ENCODE assay signal across 11 cellular contexts in the genomic region with DNA sequence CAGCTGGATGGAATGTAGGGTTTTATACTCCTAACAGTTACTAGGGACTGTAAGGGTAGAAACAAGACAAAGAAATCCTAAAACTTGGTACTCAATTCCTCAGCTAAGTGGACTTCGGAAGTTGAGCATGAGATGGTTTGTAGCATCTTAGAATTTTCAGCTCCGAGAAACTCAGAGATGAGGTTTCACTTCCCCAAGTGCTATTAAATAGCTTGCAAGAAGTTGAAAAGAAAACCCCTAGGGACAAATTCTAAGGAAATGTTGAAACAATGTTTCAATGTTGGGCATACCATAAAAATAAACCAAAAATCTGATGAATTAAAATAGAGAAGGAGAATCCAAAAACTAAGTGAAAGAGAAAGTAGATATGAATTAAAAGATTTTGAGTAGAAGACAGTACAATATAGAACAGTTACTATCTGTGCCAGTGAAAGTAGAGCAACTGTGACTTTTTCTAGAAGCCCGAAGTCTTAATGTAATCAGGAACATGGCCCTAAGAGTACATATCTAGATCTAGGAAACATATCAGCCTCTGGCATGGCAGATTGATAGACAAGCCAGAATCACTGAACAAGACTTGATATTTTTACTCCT.
DNase-seq lines count a peak whose midpoint lies in the region; ATAC-seq and TF ChIP-seq lines count a peak whose summit lies in the region.
"Had no signal": no experiment of that assay in that cellular context is flagged by ENCODE, and none has a peak within 500 bp of the region (broad histone marks: within the 10 kb centered on the region; RNA-seq: fewer than 3 reads in every experiment).

No MANE protein-coding gene starts in this region.

- peaks cover 0 to 3% (median 0%) of the 10 kb centered on the region in 9 donors for H3K4me1 ChIP-seq in heart right ventricle
- H3K4me1 ChIP-seq: esophagus muscularis mucosa had no signal

- no peak overlapping the region for H3K27ac ChIP-seq in heart right ventricle
- H3K27ac ChIP-seq: esophagus muscularis mucosa had no signal

- H3K27me3 ChIP-seq in heart right ventricle, result no peaks in the 10 kb centered on the region
- H3K27me3 ChIP-seq: esophagus muscularis mucosa had no signal

- POLR2A ChIA-PET in activated B cell treated with CpG ODN at 0.5 μM for 24 hours (lab: Charles Lee), result no interaction called here

- H3K4me3 Mint-ChIP-seq in activated B cell treated with CpG ODN at 0.5 μM for 24 hours (peak overlapping the region; percentile 9), mesothelial cell of epicardium (no peak overlapping the region)

- H3K9me3 Mint-ChIP-seq in activated B cell treated with CpG ODN at 0.5 μM for 24 hours, result peaks cover 5% of the 10 kb centered on the region
- H3K9me3 Mint-ChIP-seq in mesothelial cell of epicardium, result peaks cover 7% of the 10 kb centered on the region

- no peak for TF ChIP-seq CTCF in activated B cell treated with CpG ODN at 0.5 μM for 24 hours (IDR thresholded peaks at IDR 0.05)
- no peak for TF ChIP-seq CTCF in mesothelial cell of epicardium (IDR thresholded peaks at IDR 0.05; ENCODE audit: unreplicated experiment)
- TF ChIP-seq CTCF in heart right ventricle (IDR thresholded peaks at IDR 0.05), result no peak

- H3K9me3 ChIP-seq in heart right ventricle, result no peaks in the 10 kb centered on the region
- H3K9me3 ChIP-seq: esophagus muscularis mucosa had no signal

- no peak for DNase-seq in activated B cell treated with CpG ODN at 0.5 μM for 24 hours
- DNase-seq in mesothelial cell of epicardium (ENCODE audit: low spot score in 2 of 2, unreplicated experiment in 2 of 2), result no peak
- no peak for DNase-seq in DMS 273 (lab: John Stamatoyannopoulos, UW; ENCODE audit: unreplicated experiment)
- no peak for DNase-seq in heart right ventricle
- no peak for DNase-seq in amygdala (lab: John Stamatoyannopoulos, UW)
- DNase-seq: AML-193, NCI-H748 treated with DMSO at 0.1 percent for 48 hours had no signal

- no peaks in the 10 kb centered on the region for H3K27me3 Mint-ChIP-seq in activated B cell treated with CpG ODN at 0.5 μM for 24 hours
- no peaks in the 10 kb centered on the region for H3K27me3 Mint-ChIP-seq in mesothelial cell of epicardium (ENCODE audit: low read depth)

- WGBS in heart right ventricle, 2 donors, result 68 to 77% methylated on average over 3 of the region's 3 CpGs

- peak; percentile 94 for ATAC-seq in GM18502 (IDR thresholded peaks at IDR 0.05; ENCODE audit: poor library complexity, unreplicated experiment)
- peak; percentile 89 for ATAC-seq in GM21526 (IDR thresholded peaks at IDR 0.05; ENCODE audit: low FRiP score, unreplicated experiment)
- peak; percentile 68 for ATAC-seq in HG03139 (IDR thresholded peaks at IDR 0.05; ENCODE audit: unreplicated experiment)
- peak; percentile 57 for ATAC-seq in activated B cell treated with CpG ODN at 0.5 μM for 24 hours (ENCODE audit: low read depth)
- no peak for ATAC-seq in heart right ventricle

- intact Hi-C loops in activated B cell treated with CpG ODN at 0.5 μM for 24 hours (cut with micrococcal nuclease), result loop anchor here (1.0 kb wide), 1 partner anchor 304 kb away; no protein-coding TSS in a partner anchor
- intact Hi-C loops in heart right ventricle (cut with DNase I), result no loop called here

- H3K4me1 Mint-ChIP-seq in activated B cell treated with CpG ODN at 0.5 μM for 24 hours (peaks cover 16% of the 10 kb centered on the region), mesothelial cell of epicardium (no peaks in the 10 kb centered on the region)

- H3K36me3 Mint-ChIP-seq in activated B cell treated with CpG ODN at 0.5 μM for 24 hours (ENCODE audit: low read depth), result no peaks in the 10 kb centered on the region
- H3K36me3 Mint-ChIP-seq in mesothelial cell of epicardium, result no peaks in the 10 kb centered on the region

- CTCF ChIA-PET in activated B cell treated with CpG ODN at 0.5 μM for 24 hours (lab: Charles Lee), result no interaction called here

- H3K36me3 ChIP-seq in heart right ventricle, result no peaks in the 10 kb centered on the region
- H3K36me3 ChIP-seq: esophagus muscularis mucosa had no signal

- H3K27ac Mint-ChIP-seq in activated B cell treated with CpG ODN at 0.5 μM for 24 hours, result no peak overlapping the region
- H3K27ac Mint-ChIP-seq in mesothelial cell of epicardium, result no peak overlapping the region

- H3K4me3 ChIP-seq in heart right ventricle, result no peak overlapping the region
- H3K4me3 ChIP-seq: esophagus muscularis mucosa had no signal

Comparison
In these comparisons a context has a peak if more than half of its experiments do, and no peak if none do; other contexts are left out.
1. ATAC-seq: peak in GM18502 (single experiment), GM21526 (single experiment), HG03139 (single experiment) and activated B cell treated with CpG ODN at 0.5 μM for 24 hours (single experiment); none in heart right ventricle (0 of 8).